In the genomic region with DNA sequence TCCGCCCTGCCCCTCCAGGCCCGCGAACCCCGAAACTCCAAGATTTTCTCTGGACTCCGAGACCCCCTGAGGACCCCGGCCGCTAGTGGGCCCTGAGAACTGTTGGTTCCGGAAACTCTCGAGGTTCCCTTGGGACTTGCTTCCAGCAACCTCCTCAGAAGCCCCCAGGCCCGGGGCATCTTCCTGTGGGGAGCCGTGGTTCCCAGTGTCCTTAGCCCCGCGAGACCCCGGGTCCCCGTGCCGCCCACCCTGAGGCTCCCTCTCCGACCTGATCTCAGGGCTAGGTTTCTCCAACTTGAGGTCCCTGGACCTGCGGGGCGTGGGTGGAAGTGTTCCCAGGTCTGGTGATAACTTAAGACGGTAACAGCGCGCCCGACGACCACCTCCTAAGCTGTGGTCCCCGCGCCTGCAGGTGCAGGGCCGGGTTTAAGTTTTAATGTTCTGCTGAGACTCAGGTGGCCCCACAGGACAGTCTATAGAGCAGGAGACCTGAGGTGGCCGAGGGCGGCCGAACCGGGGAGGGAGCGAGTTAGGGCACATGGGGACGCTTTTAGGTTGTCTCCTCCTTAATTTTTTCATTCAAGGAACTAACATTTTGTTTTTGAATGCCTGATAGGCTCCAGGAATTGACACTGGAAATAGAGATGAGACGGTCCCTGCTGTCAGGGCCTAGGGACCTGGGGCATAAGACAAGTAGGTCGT, we compare ENCODE assay signal across 7 cellular contexts. TPM values are rescaled to one million over a fixed set of nuclear protein-coding genes. Genes with fewer than 3 reads are reported as not detected.
DNase-seq lines count a peak whose midpoint lies in the region; ATAC-seq and TF ChIP-seq lines count a peak whose summit lies in the region.

No MANE protein-coding gene starts in this region.

- peak overlapping the region; percentile 94 for H3K4me2 ChIP-seq in skeletal muscle satellite cell (ENCODE audit: low read length)

- peaks cover 30% of the 10 kb centered on the region for H3K36me3 Mint-ChIP-seq in activated T-cell treated with anti-CD3 and anti-CD28 coated beads, Interleukin-2, amount 50 U/mL, for 24 hours (ENCODE audit: low read depth)

- WGBS in heart right ventricle, 2 donors: 4 to 6% methylated on average over 32 to 35 of the region's 35 CpGs

- peak overlapping the region; percentile 90 for H3K4me3 Mint-ChIP-seq in activated T-cell treated with anti-CD3 and anti-CD28 coated beads, Interleukin-2, amount 50 U/mL, for 24 hours

- peak overlapping the region; percentile 76 for H3K27ac Mint-ChIP-seq in activated T-cell treated with anti-CD3 and anti-CD28 coated beads, Interleukin-2, amount 50 U/mL, for 24 hours

- H3K36me3 ChIP-seq in HUES48 (ENCODE audit: control insufficient read depth, insufficient read depth, low read length) (no peaks in the 10 kb centered on the region; the same call in 1 of the 2 replicates), heart right ventricle (peaks cover 0 to 7% (median 0%) of the 10 kb centered on the region in 9 donors), skeletal muscle satellite cell (ENCODE audit: insufficient read depth, low read length) (no peaks in the 10 kb centered on the region)

- peak overlapping the region; percentile 87 for H3K27ac ChIP-seq in HUES48 (ENCODE audit: low read depth, low read length)
- H3K27ac ChIP-seq in heart right ventricle: peak overlapping the region; percentile 43 to 94 (median 86)

- H3K9me3 Mint-ChIP-seq in activated T-cell treated with anti-CD3 and anti-CD28 coated beads, Interleukin-2, amount 50 U/mL, for 24 hours: no peaks in the 10 kb centered on the region

- intact Hi-C loops in heart right ventricle (cut with DNase I): loop anchor here in 4 of 10 donors (2.0 to 10.0 kb wide), 3 partner anchors 38 to 124 kb away; no protein-coding TSS in a partner anchor

- TF ChIP-seq CTCF in heart right ventricle (IDR thresholded peaks at IDR 0.05): no peak

- peaks cover 11% of the 10 kb centered on the region for H3K4me1 ChIP-seq in HUES48 (ENCODE audit: control insufficient read depth, insufficient read depth, low read length)
- peaks cover 8 to 40% (median 30%) of the 10 kb centered on the region in 9 donors for H3K4me1 ChIP-seq in heart right ventricle
- peaks cover 20% of the 10 kb centered on the region for H3K4me1 ChIP-seq in skeletal muscle satellite cell (ENCODE audit: control insufficient read depth, insufficient read depth, low read length)

- no peaks in the 10 kb centered on the region for H3K27me3 ChIP-seq in HUES48 (ENCODE audit: control insufficient read depth, insufficient read depth, low read length)
- H3K27me3 ChIP-seq in heart right ventricle: no peaks in the 10 kb centered on the region
- no peaks in the 10 kb centered on the region for H3K27me3 ChIP-seq in skeletal muscle satellite cell (ENCODE audit: control insufficient read depth, insufficient read depth, low read length)

- peaks cover 58% of the 10 kb centered on the region for H3K4me1 Mint-ChIP-seq in activated T-cell treated with anti-CD3 and anti-CD28 coated beads, Interleukin-2, amount 50 U/mL, for 24 hours (ENCODE audit: low read depth)

- H3K9ac ChIP-seq in HUES48 (ENCODE audit: low read depth, low read length) (0 out of 2 replicates have a peak overlapping the region, but pooled peaks have one; percentile 7), skeletal muscle satellite cell (ENCODE audit: low read depth, low read length) (peak overlapping the region; percentile 81)

- no peaks in the 10 kb centered on the region for H3K9me3 ChIP-seq in HUES48 (ENCODE audit: control insufficient read depth, insufficient read depth, low read length)
- no peaks in the 10 kb centered on the region for H3K9me3 ChIP-seq in heart right ventricle
- H3K9me3 ChIP-seq in skeletal muscle satellite cell (replicated peaks; ENCODE audit: low read length): no peaks in the 10 kb centered on the region

- peak; percentile 57 for DNase-seq in activated T-cell treated with anti-CD3 and anti-CD28 coated beads, Interleukin-2, amount 50 U/mL, for 24 hours
- peak in 1 of 2 donors; percentile 29 for DNase-seq in heart right ventricle
- DNase-seq in putamen (ENCODE audit: low spot score): no peak

- peak in 1 of 8 donors; percentile 4 for ATAC-seq in heart right ventricle
- no peak for ATAC-seq in HG03108 (IDR thresholded peaks at IDR 0.05; ENCODE audit: unreplicated experiment)
- no peak for ATAC-seq in GM19463 (IDR thresholded peaks at IDR 0.05; ENCODE audit: unreplicated experiment)

- H3K27me3 Mint-ChIP-seq in activated T-cell treated with anti-CD3 and anti-CD28 coated beads, Interleukin-2, amount 50 U/mL, for 24 hours: no peaks in the 10 kb centered on the region

- H3K4me3 ChIP-seq in HUES48 (ENCODE audit: low read depth, low read length): peak overlapping the region; percentile 65
- H3K4me3 ChIP-seq in heart right ventricle: peak overlapping the region; percentile 63 to 99 (median 97)
- peak overlapping the region; percentile 80 for H3K4me3 ChIP-seq in skeletal muscle satellite cell (ENCODE audit: low read length)

RNA-seq across cellular contexts. Expression of a gene that starts 0.7 kb away (rescaled TPM):
- total RNA-seq in heart right ventricle: 10 to 100 TPM; 10.4 to 30.8 (median 16.3) TPM
- polyA plus RNA-seq in heart right ventricle: 10 to 100 TPM; 10.2 to 35.7 TPM
- 8.9 and 9.2 TPM in 2 replicates for total RNA-seq in skeletal muscle satellite cell (2012; rRNA removed)

RNA-seq across cellular contexts. Expression of a gene that starts 25.7 kb away (rescaled TPM):
- total RNA-seq in heart right ventricle: not detected
- polyA plus RNA-seq in heart right ventricle: under 1 TPM in 1 of 2 donors, not detected in 1; 0.48 TPM
- not detected in 2 replicates for total RNA-seq in skeletal muscle satellite cell (2012; rRNA removed)
